13 cellular contexts compared by ENCODE assay signal in the genomic region with DNA sequence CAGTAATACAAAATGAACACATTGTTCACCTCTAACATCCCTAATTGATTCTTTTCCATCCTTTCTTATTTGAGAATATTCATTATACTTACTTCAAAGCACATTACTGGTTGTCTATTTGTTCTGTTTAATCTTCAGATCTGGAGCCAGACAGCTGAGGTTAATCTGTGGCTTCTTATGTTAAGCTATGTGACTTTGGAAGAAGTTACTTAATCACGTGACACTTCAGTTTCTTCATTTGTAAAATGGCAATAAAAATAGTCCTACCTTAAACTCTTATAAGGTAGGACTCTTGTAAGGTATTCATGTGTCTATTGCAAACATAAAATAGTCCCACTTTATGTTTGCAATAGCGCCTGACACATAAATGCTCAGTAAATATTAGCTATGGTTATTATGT. TPM values are rescaled to one million over a fixed set of nuclear protein-coding genes. Genes with fewer than 3 reads are reported as not detected.
"Had no signal": no experiment of that assay in that cellular context is flagged by ENCODE, and none has a peak within 500 bp of the region (broad histone marks: within the 10 kb centered on the region; RNA-seq: fewer than 3 reads in every experiment).

No MANE protein-coding gene starts in this region.

RNA-seq across cellular contexts. Expression of gene SFTPA2, which starts 13.1 kb away (rescaled TPM):
- total RNA-seq: activated B cell treated with CpG ODN at 0.5 μM for 24 hours; activated CD4-positive, alpha-beta memory T cell treated with anti-CD3 and anti-CD28 coated beads for 36 hours; activated naive CD8-positive, alpha-beta T cell treated with anti-CD3 and anti-CD28 coated beads for 36 hours; chondrocyte; dermis microvascular lymphatic vessel endothelial cell; endothelial cell of umbilical vein; fibroblast of lung; fibroblast of villous mesenchyme; glomerular endothelial cell; hepatocyte; T-helper 1 cell treated with Interleukin-12 subunit alpha and Interleukin-12 subunit beta and Interleukin-4 antibody, amounts not matched to agents 30 ng/mL and 1 ng/mL, for 36 hours; T-helper 2 cell treated with Interferon-gamma antibody and Interleukin-4, amounts not matched to agents 100 ng/mL and 5 ng/mL, for 36 hours had no signal
- polyA plus RNA-seq: endothelial cell of umbilical vein, fibroblast of lung, hepatocyte had no signal

RNA-seq across cellular contexts. Expression of gene EIF5AL1, which starts 34.8 kb away (rescaled TPM):
- total RNA-seq: body of pancreas had no signal
